ENCODE assay signal across 18 cellular contexts in the genomic region with DNA sequence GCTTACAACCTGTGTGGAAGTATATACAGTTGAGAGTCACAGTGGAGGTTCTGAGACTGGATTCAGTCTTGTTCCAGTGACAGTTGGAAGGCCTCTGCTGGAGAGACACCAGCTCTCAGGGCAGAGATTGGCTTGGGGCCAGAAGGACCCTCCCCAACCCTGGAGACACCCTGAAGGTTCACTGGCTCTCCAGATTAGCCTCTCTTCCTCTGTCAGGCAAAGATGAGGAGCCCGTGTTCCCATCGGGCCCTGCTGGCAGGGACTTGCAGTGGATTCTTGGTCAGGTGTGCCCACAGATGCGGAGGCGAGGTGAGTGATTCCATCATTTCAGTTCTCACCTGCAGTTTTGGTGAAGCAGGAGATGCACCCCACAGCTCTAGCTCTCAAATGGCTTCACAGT.
DNase-seq lines count a peak whose midpoint lies in the region; TF ChIP-seq lines count a peak whose summit lies in the region.
"Had no signal": no experiment of that assay in that cellular context is flagged by ENCODE, and none has a peak within 500 bp of the region (broad histone marks: within the 10 kb centered on the region; RNA-seq: fewer than 3 reads in every experiment).

No MANE protein-coding gene starts in this region.

- H3K9me3 Mint-ChIP-seq in endodermal cell (no peaks in the 10 kb centered on the region), type B pancreatic cell (no peaks in the 10 kb centered on the region)
- H3K9me3 Mint-ChIP-seq in activated CD4-positive, alpha-beta memory T cell treated with anti-CD3 and anti-CD28 coated beads, Interleukin-2, amount 10 ng/mL, durations not matched to agents 7 days and 5 days: no peaks in the 10 kb centered on the region
- H3K9me3 Mint-ChIP-seq: CD4-positive, CD25-positive, alpha-beta regulatory T cell; CD8-positive, alpha-beta T cell; H9 had no signal

- H3K27ac Mint-ChIP-seq in endodermal cell: no peak overlapping the region
- H3K27ac Mint-ChIP-seq in type B pancreatic cell: no peak overlapping the region
- H3K27ac Mint-ChIP-seq in activated CD4-positive, alpha-beta memory T cell treated with anti-CD3 and anti-CD28 coated beads, Interleukin-2, amount 10 ng/mL, durations not matched to agents 7 days and 5 days: no peak overlapping the region
- H3K27ac Mint-ChIP-seq: B cell, H9 had no signal

- DNase-seq in Karpas-422 (no peak), endodermal cell (peak; percentile 33), type B pancreatic cell (ENCODE audit: extremely low spot score, unreplicated experiment) (peak; percentile 56), AG20443 (ENCODE audit: low spot score) (no peak), CD1c-positive myeloid dendritic cell (ENCODE audit: extremely low spot score) (no peak)
- no peak for DNase-seq in activated naive CD4-positive, alpha-beta T cell treated with anti-CD3 and anti-CD28 coated beads, Interleukin-2, amount 50 U/mL, for 16 hours
- no peak for DNase-seq in activated CD4-positive, alpha-beta memory T cell treated with anti-CD3 and anti-CD28 coated beads, Interleukin-2, amount 10 ng/mL, durations not matched to agents 7 days and 5 days
- DNase-seq: C1 segment of cervical spinal cord; Caco-2; CD4-positive, CD25-positive, alpha-beta regulatory T cell; CD8-positive, alpha-beta T cell; DMS153; EL; GDM1; GM23248; H9 had no signal

- H3K27me3 ChIP-seq in BLaER1 treated with 17β-estradiol and CSF1 and Interleukin-3, amounts not matched to agents 10 nM and 100 nM: no peaks in the 10 kb centered on the region
- H3K27me3 ChIP-seq in Karpas-422 (ENCODE audit: low read length): no peaks in the 10 kb centered on the region
- H3K27me3 ChIP-seq in endodermal cell (ENCODE audit: control insufficient read depth, insufficient read depth, low read length, poor library complexity, severe bottlenecking): no peaks in the 10 kb centered on the region

- H2AFZ ChIP-seq in Karpas-422 (ENCODE audit: low read length): no peak overlapping the region
- H2AFZ ChIP-seq: GM23248 had no signal

- H3K9ac ChIP-seq in BLaER1 treated with 17β-estradiol and CSF1 and Interleukin-3, amounts not matched to agents 10 nM and 100 nM: no peak overlapping the region
- H3K9ac ChIP-seq in Karpas-422 (ENCODE audit: low read length) (no peak overlapping the region), endodermal cell (ENCODE audit: extremely low read depth, low read length, poor library complexity, severe bottlenecking) (no peak overlapping the region)
- H3K9ac ChIP-seq: GM23248 had no signal

- peaks cover 0 to 42% (median 30%) of the 10 kb centered on the region in 10 experiments; a peak in 16 of 20 replicates for H3K4me1 ChIP-seq in BLaER1 treated with 17β-estradiol and CSF1 and Interleukin-3, amounts not matched to agents 10 nM and 100 nM
- H3K4me1 ChIP-seq in Karpas-422 (ENCODE audit: low read length) (peaks cover 56% of the 10 kb centered on the region), endodermal cell (ENCODE audit: control insufficient read depth, insufficient read depth, low read length) (no peaks in the 10 kb centered on the region)
- H3K4me1 ChIP-seq: Caco-2 had no signal

- H3K36me3 Mint-ChIP-seq in endodermal cell (ENCODE audit: low read depth) (no peaks in the 10 kb centered on the region), type B pancreatic cell (no peaks in the 10 kb centered on the region)
- H3K36me3 Mint-ChIP-seq in activated CD4-positive, alpha-beta memory T cell treated with anti-CD3 and anti-CD28 coated beads, Interleukin-2, amount 10 ng/mL, durations not matched to agents 7 days and 5 days (ENCODE audit: low read depth): peaks cover 7% of the 10 kb centered on the region

- peaks cover 0 to 21% (median 0%) of the 10 kb centered on the region in 11 experiments; a peak in 4 of 22 replicates for H4K20me1 ChIP-seq in BLaER1 treated with 17β-estradiol and CSF1 and Interleukin-3, amounts not matched to agents 10 nM and 100 nM
- peaks cover 4% of the 10 kb centered on the region; the same call in 1 of the 2 replicates for H4K20me1 ChIP-seq in Karpas-422 (ENCODE audit: insufficient read depth, low read depth, low read length)

- 93 to 100% methylated on average over 2 to 4 of the region's 4 CpGs for WGBS in endodermal cell (ENCODE audit: insufficient coverage in 1 of 2, insufficient read length in 1 of 2), 2 experiments

- no peaks in the 10 kb centered on the region for H3K9me2 ChIP-seq in Karpas-422 (replicated peaks; ENCODE audit: insufficient read depth, low read length)

- H3K9me3 ChIP-seq in BLaER1 treated with 17β-estradiol and CSF1 and Interleukin-3, amounts not matched to agents 10 nM and 100 nM (replicated peaks in 1 of 11): no peaks in the 10 kb centered on the region
- H3K9me3 ChIP-seq in Karpas-422 (ENCODE audit: low read length): no peaks in the 10 kb centered on the region
- no peaks in the 10 kb centered on the region for H3K9me3 ChIP-seq in endodermal cell (ENCODE audit: control insufficient read depth, low read length)
- H3K9me3 ChIP-seq: Caco-2 had no signal

- peaks cover 6% of the 10 kb centered on the region for H3K27me3 Mint-ChIP-seq in endodermal cell (ENCODE audit: insufficient read depth)
- peaks cover 6% of the 10 kb centered on the region for H3K27me3 Mint-ChIP-seq in type B pancreatic cell
- H3K27me3 Mint-ChIP-seq in activated CD4-positive, alpha-beta memory T cell treated with anti-CD3 and anti-CD28 coated beads, Interleukin-2, amount 10 ng/mL, durations not matched to agents 7 days and 5 days: no peaks in the 10 kb centered on the region
- H3K27me3 Mint-ChIP-seq: B cell; CD4-positive, CD25-positive, alpha-beta regulatory T cell had no signal

- no peak overlapping the region for H3K4me3 ChIP-seq in BLaER1 treated with 17β-estradiol and CSF1 and Interleukin-3, amounts not matched to agents 10 nM and 100 nM
- H3K4me3 ChIP-seq in Karpas-422 (ENCODE audit: low read length) (no peak overlapping the region), endodermal cell (ENCODE audit: low read length) (no peak overlapping the region)
- H3K4me3 ChIP-seq: GM23248 had no signal

- H3K36me3 ChIP-seq in BLaER1 treated with 17β-estradiol and CSF1 and Interleukin-3, amounts not matched to agents 10 nM and 100 nM: peaks cover 12 to 52% (median 36%) of the 10 kb centered on the region in 11 experiments
- H3K36me3 ChIP-seq in Karpas-422 (ENCODE audit: insufficient read depth, low read length) (peaks cover 32% of the 10 kb centered on the region), endodermal cell (ENCODE audit: control insufficient read depth, insufficient read depth, low read length) (no peaks in the 10 kb centered on the region)

- peak overlapping the region in 2 of 11 experiments; percentile 42 to 56; a peak in 1 of 22 replicates for H3K27ac ChIP-seq in BLaER1 treated with 17β-estradiol and CSF1 and Interleukin-3, amounts not matched to agents 10 nM and 100 nM
- peak overlapping the region; percentile 42; the same call in 1 of the 2 replicates for H3K27ac ChIP-seq in Karpas-422 (ENCODE audit: low read length)
- no peak overlapping the region for H3K27ac ChIP-seq in endodermal cell (ENCODE audit: low read depth, low read length)
- H3K27ac ChIP-seq: GM23248 had no signal

- TF ChIP-seq CTCF in endodermal cell (conservative IDR thresholded peaks at IDR 0.05) (no peak), type B pancreatic cell (conservative IDR thresholded peaks at IDR 0.05) (no peak)

- peak overlapping the region in 8 of 11 experiments; percentile 12 to 69 (median 63); a peak in 15 of 22 replicates for H3K4me2 ChIP-seq in BLaER1 treated with 17β-estradiol and CSF1 and Interleukin-3, amounts not matched to agents 10 nM and 100 nM
- no peak overlapping the region for H3K4me2 ChIP-seq in Karpas-422 (ENCODE audit: low read depth, low read length, poor library complexity, severe bottlenecking)

- CTCF ChIA-PET in activated CD4-positive, alpha-beta memory T cell treated with anti-CD3 and anti-CD28 coated beads, Interleukin-2, amount 10 ng/mL, durations not matched to agents 7 days and 5 days (lab: Charles Lee): interaction anchor here (0.5 kb wide), 1 partner anchor 110 kb away, joined by 3 read pairs; no protein-coding TSS in a partner anchor

- POLR2A ChIA-PET in activated CD4-positive, alpha-beta memory T cell treated with anti-CD3 and anti-CD28 coated beads, Interleukin-2, amount 10 ng/mL, durations not matched to agents 7 days and 5 days (lab: Charles Lee): no interaction called here

- peaks cover 6% of the 10 kb centered on the region for H3K4me1 Mint-ChIP-seq in endodermal cell
- peaks cover 6% of the 10 kb centered on the region for H3K4me1 Mint-ChIP-seq in type B pancreatic cell (ENCODE audit: unreplicated experiment)
- no peaks in the 10 kb centered on the region for H3K4me1 Mint-ChIP-seq in activated CD4-positive, alpha-beta memory T cell treated with anti-CD3 and anti-CD28 coated beads, Interleukin-2, amount 10 ng/mL, durations not matched to agents 7 days and 5 days

- H3K4me3 Mint-ChIP-seq in endodermal cell (no peak overlapping the region), type B pancreatic cell (no peak overlapping the region)
- no peak overlapping the region for H3K4me3 Mint-ChIP-seq in activated CD4-positive, alpha-beta memory T cell treated with anti-CD3 and anti-CD28 coated beads, Interleukin-2, amount 10 ng/mL, durations not matched to agents 7 days and 5 days
- H3K4me3 Mint-ChIP-seq: B cell; CD4-positive, CD25-positive, alpha-beta regulatory T cell; CD8-positive, alpha-beta T cell; H9 had no signal

- peaks cover 4% of the 10 kb centered on the region; the same call in 1 of the 2 replicates for H3K79me2 ChIP-seq in Karpas-422 (ENCODE audit: low read length)

Comparison
In these comparisons a context has a peak if more than half of its experiments do, and no peak if none do; other contexts are left out.
1. DNase-seq: peak in endodermal cell (single experiment) and type B pancreatic cell (single experiment); none in Karpas-422 (single experiment), activated naive CD4-positive, alpha-beta T cell treated with anti-CD3 and anti-CD28 coated beads, Interleukin-2, amount 50 U/mL, for 16 hours (single experiment), AG20443 (single experiment), activated CD4-positive, alpha-beta memory T cell treated with anti-CD3 and anti-CD28 coated beads, Interleukin-2, amount 10 ng/mL, durations not matched to agents 7 days and 5 days (single experiment) and CD1c-positive myeloid dendritic cell (single experiment).